In genomic region chr4:148692242-148692641, GRCh38 we compare ENCODE assay signal across 16 cellular contexts.
DNase-seq lines count a peak whose midpoint lies in the region; ATAC-seq, FAIRE-seq and TF ChIP-seq lines count a peak whose summit lies in the region.
"Had no signal": no experiment of that assay in that cellular context is flagged by ENCODE, and none has a peak within 500 bp of the region (broad histone marks: within the 10 kb centered on the region; RNA-seq: fewer than 3 reads in every experiment).

No MANE protein-coding gene starts in this region.

- intact Hi-C loops in HepG2 (cut with micrococcal nuclease; ENCODE audit: unreplicated experiment) (no loop called here), right lobe of liver (cut with DNase I) (no loop called here), gastrocnemius medialis (cut with DNase I; ENCODE audit: low total_unique reads) (no loop called here)

- no peaks in the 10 kb centered on the region for H3K27me3 ChIP-seq in liver (ENCODE audit: control insufficient read depth in 4 of 4, insufficient read depth in 4 of 4, low read length in 3 of 4)
- H3K27me3 ChIP-seq in HepG2 (ENCODE audit: control insufficient read depth in 1 of 2, insufficient read depth in 2 of 2, low read length in 2 of 2), result no peaks in the 10 kb centered on the region
- no peaks in the 10 kb centered on the region for H3K27me3 ChIP-seq in right lobe of liver
- H3K27me3 ChIP-seq in gastrocnemius medialis, result no peaks in the 10 kb centered on the region
- H3K27me3 ChIP-seq in BE2C, result peaks cover 15% of the 10 kb centered on the region
- H3K27me3 ChIP-seq: BLaER1 treated with 17β-estradiol and CSF1 and Interleukin-3, amounts not matched to agents 10 nM and 100 nM had no signal

- no peak for FAIRE-seq in HepG2 (lab: Jason Lieb, UNC)
- FAIRE-seq: GM12878, GM18507 had no signal

- ATAC-seq in HepG2 (no peak), right lobe of liver (peak; percentile 84 to 97 (median 90)), gastrocnemius medialis (peak in 1 of 2 donors; percentile 96), GM21381 (IDR thresholded peaks at IDR 0.05; ENCODE audit: unreplicated experiment) (no peak), GM18907 (IDR thresholded peaks at IDR 0.05; ENCODE audit: unreplicated experiment) (no peak)
- ATAC-seq: GM12878 had no signal

- no peaks in the 10 kb centered on the region for H3K36me3 ChIP-seq in liver (ENCODE audit: control insufficient read depth in 4 of 4, insufficient read depth in 3 of 4, low read depth in 1 of 4, low read length in 3 of 4)
- H3K36me3 ChIP-seq in HepG2 (replicated peaks in 1 of 2; ENCODE audit: control insufficient read depth in 1 of 2, insufficient read depth in 2 of 2, low read length in 2 of 2), result no peaks in the 10 kb centered on the region
- no peaks in the 10 kb centered on the region for H3K36me3 ChIP-seq in right lobe of liver
- H3K36me3 ChIP-seq in gastrocnemius medialis, result no peaks in the 10 kb centered on the region
- H3K36me3 ChIP-seq in BE2C, result no peaks in the 10 kb centered on the region
- H3K36me3 ChIP-seq: BLaER1 treated with 17β-estradiol and CSF1 and Interleukin-3, amounts not matched to agents 10 nM and 100 nM; HAP-1 had no signal

- in situ Hi-C loops in HepG2 (cut with HindIII; ENCODE audit: extremely low pct_ligation_motif_present, low pct_unique_long_range_greater_than_20kb), result no loop called here
- in situ Hi-C loops in gastrocnemius medialis (cut with MboI; ENCODE audit: low sequenced_read_pairs in 4 of 4), result no loop called here

- 47% methylated on average over 7 of the region's 7 CpGs for WGBS in liver
- WGBS in HepG2 (ENCODE audit: low lambda C conversion rate), result 17% methylated on average over 7 of the region's 7 CpGs
- WGBS in right lobe of liver (ENCODE audit: insufficient coverage, low coverage, low lambda C conversion rate, missing lambda C conversion rate), result 34% methylated on average over 7 of the region's 7 CpGs

- no peak overlapping the region for H3K4me3 ChIP-seq in liver (ENCODE audit: low read depth in 1 of 3, low read length in 3 of 3)
- no peak overlapping the region for H3K4me3 ChIP-seq in HepG2 (replicated peaks in 1 of 3; ENCODE audit: insufficient read depth in 1 of 3, low read depth in 2 of 3, low read length in 3 of 3)
- H3K4me3 ChIP-seq in right lobe of liver, result no peak overlapping the region
- H3K4me3 ChIP-seq in gastrocnemius medialis, result no peak overlapping the region
- no peak overlapping the region for H3K4me3 ChIP-seq in BE2C (ENCODE audit: low read depth, low read length)
- H3K4me3 ChIP-seq: BLaER1 treated with 17β-estradiol and CSF1 and Interleukin-3, amounts not matched to agents 10 nM and 100 nM; GM12878; HAP-1 had no signal

- no peak overlapping the region for H3K4me2 ChIP-seq in HepG2 (ENCODE audit: low read depth, low read length)
- H3K4me2 ChIP-seq: BLaER1 treated with 17β-estradiol and CSF1 and Interleukin-3, amounts not matched to agents 10 nM and 100 nM had no signal

- DNase-seq in HepG2 (ENCODE audit: low spot score), result no peak
- DNase-seq in right lobe of liver, result peak in 2 of 3 donors; percentile 13 to 76
- DNase-seq in gastrocnemius medialis, result peak; percentile 16 to 30
- DNase-seq in BE2C, result no peak
- DNase-seq: 8988T; AML-193; CD4-positive, alpha-beta T cell; DMS79; GOT3 had no signal

- no peaks in the 10 kb centered on the region for H3K79me2 ChIP-seq in HepG2 (ENCODE audit: insufficient read depth, low read length)

- no peak for TF ChIP-seq EP300 in HepG2 (IDR thresholded peaks at IDR 0.05; ENCODE audit: low read depth in 2 of 2, low read length in 2 of 2)
- no peak for TF ChIP-seq EP300 in HepG2 (CRISPR knock-in tag; IDR thresholded peaks at IDR 0.05; ENCODE audit: borderline replicate concordance)

- CTCF ChIA-PET in HepG2 (lab: Yijun Ruan, JAX; ENCODE audit: low intra/inter-chr PET ratio, low total read pairs), result no interaction called here

- TF ChIP-seq CTCF in liver (IDR thresholded peaks at IDR 0.05; ENCODE audit: low read depth, low read length, missing input control) (no peak), HepG2 (CRISPR knock-in tag; IDR thresholded peaks at IDR 0.05) (no peak), right lobe of liver (IDR thresholded peaks at IDR 0.05) (no peak), gastrocnemius medialis (IDR thresholded peaks at IDR 0.05 in 4 of 5, conservative IDR thresholded peaks at IDR 0.05 in 1 of 5) (no peak), BE2C (IDR thresholded peaks at IDR 0.05; ENCODE audit: low read depth, low read length) (no peak)

- H2AFZ ChIP-seq in HepG2 (ENCODE audit: low read length), result no peak overlapping the region

- H3K9me3 ChIP-seq in liver (ENCODE audit: control insufficient read depth in 4 of 4, low read length in 3 of 4), result no peaks in the 10 kb centered on the region
- no peaks in the 10 kb centered on the region for H3K9me3 ChIP-seq in HepG2 (ENCODE audit: low read length)
- H3K9me3 ChIP-seq in right lobe of liver, result no peaks in the 10 kb centered on the region
- no peaks in the 10 kb centered on the region for H3K9me3 ChIP-seq in gastrocnemius medialis
- no peaks in the 10 kb centered on the region for H3K9me3 ChIP-seq in BE2C
- H3K9me3 ChIP-seq: BLaER1 treated with 17β-estradiol and CSF1 and Interleukin-3, amounts not matched to agents 10 nM and 100 nM; HAP-1 had no signal

- POLR2A ChIA-PET in HepG2 (lab: Yijun Ruan, JAX), result no interaction called here

- BruUV-seq in HepG2 (replicated peaks; lab: Mats Ljungman, UMichigan), result no TSS peak

- H3K4me1 ChIP-seq in liver (ENCODE audit: control insufficient read depth in 4 of 4, insufficient read depth in 4 of 4, low read length in 3 of 4) (no peaks in the 10 kb centered on the region), HepG2 (ENCODE audit: insufficient read depth, low read length) (no peaks in the 10 kb centered on the region), right lobe of liver (peaks cover 0 to 3% (median 0%) of the 10 kb centered on the region in 4 donors), gastrocnemius medialis (peaks cover 0 to 6% of the 10 kb centered on the region in 2 donors), BE2C (no peaks in the 10 kb centered on the region)
- H3K4me1 ChIP-seq: BLaER1 treated with 17β-estradiol and CSF1 and Interleukin-3, amounts not matched to agents 10 nM and 100 nM; HAP-1 had no signal

- no peak for TF ChIP-seq POLR2A in HepG2 (IDR thresholded peaks at IDR 0.05; ENCODE audit: insufficient read depth in 1 of 2, low read depth in 2 of 2, low read length in 2 of 2)
- TF ChIP-seq POLR2A in right lobe of liver (IDR thresholded peaks at IDR 0.05), result no peak
- TF ChIP-seq POLR2A in gastrocnemius medialis (IDR thresholded peaks at IDR 0.05), result no peak

- peak overlapping the region in 1 of 2 donors; percentile 38 for H3K9ac ChIP-seq in liver (ENCODE audit: low read depth in 1 of 2, low read length in 2 of 2)
- no peak overlapping the region for H3K9ac ChIP-seq in HepG2 (ENCODE audit: insufficient read depth, low read depth, low read length)
- H3K9ac ChIP-seq: BLaER1 treated with 17β-estradiol and CSF1 and Interleukin-3, amounts not matched to agents 10 nM and 100 nM had no signal

- TF ChIP-seq RAD21 in liver (IDR thresholded peaks at IDR 0.05), result peak in 1 of 2 donors; percentile 23
- TF ChIP-seq RAD21 in HepG2 (CRISPR knock-in tag; IDR thresholded peaks at IDR 0.05), result no peak

- H4K20me1 ChIP-seq in HepG2 (ENCODE audit: insufficient read depth, low read length), result no peaks in the 10 kb centered on the region
- H4K20me1 ChIP-seq: BLaER1 treated with 17β-estradiol and CSF1 and Interleukin-3, amounts not matched to agents 10 nM and 100 nM had no signal

- H3K27ac ChIP-seq in liver (ENCODE audit: low read depth in 1 of 2, low read length in 2 of 2), result peak overlapping the region; percentile 15 to 66
- no peak overlapping the region for H3K27ac ChIP-seq in HepG2 (ENCODE audit: extremely low read length, insufficient read depth, low read length)
- peak overlapping the region in 2 of 3 donors; percentile 44 to 59 for H3K27ac ChIP-seq in right lobe of liver
- H3K27ac ChIP-seq in gastrocnemius medialis, result peak overlapping the region in 2 of 4 donors; percentile 16 to 55
- H3K27ac ChIP-seq: BLaER1 treated with 17β-estradiol and CSF1 and Interleukin-3, amounts not matched to agents 10 nM and 100 nM had no signal

TF ChIP-seq in liver, 16 proteins besides CTCF, POLR2A, EP300 and RAD21 (continues in another document):
- TF ChIP-seq NR2F2 (IDR thresholded peaks at IDR 0.05) (no peak), HNF4G (IDR thresholded peaks at IDR 0.05) (no peak), HNF4A (conservative IDR thresholded peaks at IDR 0.05) (peak; percentile 72 to 83), EGR1 (IDR thresholded peaks at IDR 0.05; ENCODE audit: low read depth in 2 of 2) (no peak)

TF ChIP-seq in HepG2, 621 proteins besides CTCF, POLR2A, EP300 and RAD21 (continues in another document):
- TF ChIP-seq ZNF503 (CRISPR knock-in tag; IDR thresholded peaks at IDR 0.05) (no peak), ZC3H13 (CRISPR knock-in tag; IDR thresholded peaks at IDR 0.05) (no peak), ZIK1 (CRISPR knock-in tag; IDR thresholded peaks at IDR 0.05; ENCODE audit: borderline replicate concordance, low read depth) (no peak), THAP11 (CRISPR knock-in tag; IDR thresholded peaks at IDR 0.05) (no peak), ZNF180 (CRISPR knock-in tag; IDR thresholded peaks at IDR 0.05; ENCODE audit: borderline replicate concordance, low read depth) (no peak), FOSL1 (CRISPR knock-in tag; IDR thresholded peaks at IDR 0.05; ENCODE audit: borderline replicate concordance) (no peak)

Comparison
In these comparisons a context has a peak if more than half of its experiments do, and no peak if none do; other contexts are left out.
1. ATAC-seq: peak in right lobe of liver (4 of 4); none in HepG2 (single experiment), GM21381 (single experiment) and GM18907 (single experiment).
2. DNase-seq: peak in right lobe of liver (2 of 3) and gastrocnemius medialis (2 of 2); none in HepG2 (single experiment) and BE2C (single experiment).